ENCODE assay signal across 8 cellular contexts in genomic region chr9:26946753-26947727, GRCh38. TPM values are rescaled to one million over a fixed set of nuclear protein-coding genes. Genes with fewer than 3 reads are reported as not detected.
A peak's percentile ranks its signal among the peaks of the same experiment; 100 is the strongest.
DNase-seq lines count a peak whose midpoint lies in the region; ATAC-seq, FAIRE-seq and TF ChIP-seq lines count a peak whose summit lies in the region.

Gene PLAA, minus strand, starts transcription at chr9:26947242. Its CDS starts 197 bp downstream, at chr9:26947045.

- peaks cover 49% of the 10 kb centered on the region for H3K79me2 ChIP-seq in keratinocyte (ENCODE audit: control insufficient read depth, insufficient read depth, low read length)

- DNase-seq in AG04449 (ENCODE audit: low read depth, low spot score) (peak; percentile 28), NCI-H2196 treated with DMSO at 0.1 percent for 48 hours (lab: John Stamatoyannopoulos, UW; ENCODE audit: unreplicated experiment) (peak; percentile 81), cerebellar cortex (ENCODE audit: low spot score) (peak; percentile 93), keratinocyte (ENCODE audit: low read depth, low spot score) (peak; percentile 36)
- DNase-seq in stimulated activated CD4-positive, alpha-beta T cell treated with anti-CD3 and anti-CD28 coated beads, Interleukin-15, amount 100 ng/mL, for 1 hour (ENCODE audit: low read depth in 1 of 2, low spot score in 1 of 2) = peak; percentile 64 to 72

- ATAC-seq in GM18870 (IDR thresholded peaks at IDR 0.05; ENCODE audit: unreplicated experiment) = peak; percentile 97
- ATAC-seq in HG03135 (IDR thresholded peaks at IDR 0.05; ENCODE audit: unreplicated experiment) = peak; percentile 99
- ATAC-seq in activated CD4-positive, CD25-positive, alpha-beta regulatory T cell treated with anti-CD3 and anti-CD28 coated beads, Interleukin-2, amount 50 U/mL, for 24 hours = peak; percentile 98 to 99

- H3K4me2 ChIP-seq in keratinocyte (ENCODE audit: control insufficient read depth, extremely low read depth, insufficient read depth, low read depth, low read length) = peak within 1 kb of the TSS; percentile 99

- no peaks in the 10 kb centered on the region for H4K20me1 ChIP-seq in keratinocyte (ENCODE audit: control insufficient read depth, extremely low read depth, insufficient read depth, low read length)

- peak within 1 kb of the TSS; percentile 99 for H3K27ac ChIP-seq in keratinocyte (ENCODE audit: control insufficient read depth, insufficient read depth, low read length)

- peaks cover 19% of the 10 kb centered on the region for H3K4me1 ChIP-seq in keratinocyte (ENCODE audit: control insufficient read depth, extremely low read depth, insufficient read depth, low read length)

- dilution Hi-C loops in keratinocyte (cut with MboI; ENCODE audit: extremely low pct_ligation_motif_present, low sequenced_read_pairs) = no loop called here

- no peak for TF ChIP-seq CTCF in AG04449 (IDR thresholded peaks at IDR 0.05; ENCODE audit: insufficient read depth, low read length, missing control alignments)
- TF ChIP-seq CTCF in keratinocyte (optimal IDR thresholded peaks at IDR 0.05 in 1 of 3, IDR thresholded peaks at IDR 0.05 in 1 of 3, conservative IDR thresholded peaks at IDR 0.05 in 1 of 3; ENCODE audit: extremely low read depth in 1 of 3, insufficient read depth in 2 of 3, low read length in 3 of 3) = peak in 1 of 3 experiments; percentile 7

- CTCF ChIA-PET in AG04449 (lab: Yijun Ruan, JAX) = no interaction called here

- H2AFZ ChIP-seq in keratinocyte (ENCODE audit: control insufficient read depth, low read length) = peak within 1 kb of the TSS; percentile 97

- no peaks in the 10 kb centered on the region for H3K27me3 ChIP-seq in keratinocyte (ENCODE audit: control insufficient read depth, extremely low read depth, insufficient read depth, low read length)

- H3K9me1 ChIP-seq in keratinocyte (ENCODE audit: control insufficient read depth, extremely low read depth, insufficient read depth, low read length) = no peaks in the 10 kb centered on the region

- FAIRE-seq in keratinocyte (lab: Jason Lieb, UNC) = peak; percentile 5

- peak within 1 kb of the TSS; percentile 99 for H3K9ac ChIP-seq in keratinocyte (ENCODE audit: control insufficient read depth, extremely low read depth, insufficient read depth, low read length)

- H3K36me3 ChIP-seq in keratinocyte (ENCODE audit: control insufficient read depth in 2 of 2, extremely low read depth in 1 of 2, insufficient read depth in 2 of 2, low read length in 2 of 2) = peaks cover 0 to 3% of the 10 kb centered on the region in 2 experiments

- H3K4me3 ChIP-seq in AG04449 (ENCODE audit: low read depth, low read length) (peak within 1 kb of the TSS; percentile 94), keratinocyte (ENCODE audit: control insufficient read depth in 2 of 3, extremely low read depth in 1 of 3, insufficient read depth in 2 of 3, low read depth in 1 of 3, low read length in 3 of 3) (peak within 1 kb of the TSS; percentile 83 to 86 (median 85))

- no peaks in the 10 kb centered on the region for H3K9me3 ChIP-seq in keratinocyte (ENCODE audit: control insufficient read depth, low read depth, low read length)

- POLR2A ChIA-PET in AG04449 (lab: Yijun Ruan, JAX) = interaction anchor here (0.6 to 1.8 kb wide), 5 partner anchors 9 to 247 kb away, joined by 3 to 11 read pairs (median 3); partner anchors contain the start of genes CAAP1 and IFT74

RNA-seq across cellular contexts. Expression of gene PLAA, which starts in this region (rescaled TPM):
- polyA plus RNA-seq in keratinocyte = 15.0 to 30.3 TPM (median 25.3 TPM) in 3 replicates
- polyA plus RNA-seq in keratinocyte (2011; ENCODE audit: low read depth) = 147 TPM
- 20.4 and 29.9 TPM in 2 replicates for polyA plus RNA-seq in keratinocyte (2011; cell fraction: cytosol; rRNA removed)
- polyA plus RNA-seq in keratinocyte (2011; cell fraction: nucleus; rRNA removed) = 23.1 and 33.2 TPM in 2 replicates
- polyA plus RNA-seq in keratinocyte (2012; ENCODE audit: low replicate concordance) = 30.4 and 31.7 TPM in 2 replicates
- 13.7 to 41.7 TPM (median 16.1 TPM) in 3 replicates for polyA minus RNA-seq in keratinocyte
- polyA minus RNA-seq in keratinocyte (2011; cell fraction: cytosol; rRNA and poly(A)+ RNA removed) = 28.2 TPM
- 19.6 and 31.6 TPM in 2 replicates for polyA minus RNA-seq in keratinocyte (2011; cell fraction: nucleus; rRNA and poly(A)+ RNA removed)

Comparison
In these comparisons a context has a peak if more than half of its experiments do, and no peak if none do; other contexts are left out.
1. Peak in every context shown above with its lines: DNase-seq, ATAC-seq, H3K4me3 ChIP-seq and H3K27ac ChIP-seq.
2. DNase-seq: peak in every context shown above with its lines; median percentile 93 in cerebellar cortex; 81 in NCI-H2196 treated with DMSO at 0.1 percent for 48 hours; 68 in stimulated activated CD4-positive, alpha-beta T cell treated with anti-CD3 and anti-CD28 coated beads, Interleukin-15, amount 100 ng/mL, for 1 hour; 36 in keratinocyte; 28 in AG04449.